In genomic region chr22:46776876-46777608, GRCh38 we compare ENCODE assay signal across 11 cellular contexts. TPM values are rescaled to one million over a fixed set of nuclear protein-coding genes. Genes with fewer than 3 reads are reported as not detected.
DNase-seq lines count a peak whose midpoint lies in the region; ATAC-seq and TF ChIP-seq lines count a peak whose summit lies in the region.
"Had no signal": no experiment of that assay in that cellular context is flagged by ENCODE, and none has a peak within 500 bp of the region (broad histone marks: within the 10 kb centered on the region; RNA-seq: fewer than 3 reads in every experiment).

No MANE protein-coding gene starts in this region.

- H3K36me3 Mint-ChIP-seq in activated naive CD4-positive, alpha-beta T cell treated with anti-CD3 and anti-CD28 coated beads, Interleukin-2, amount 10 ng/mL, durations not matched to agents 7 days and 5 days: peaks cover 27% of the 10 kb centered on the region
- peaks cover 16% of the 10 kb centered on the region for H3K36me3 Mint-ChIP-seq in effector memory CD8-positive, alpha-beta T cell (ENCODE audit: insufficient read depth)
- H3K36me3 Mint-ChIP-seq in stimulated activated effector memory CD8-positive, alpha-beta T cell treated with anti-CD3 and anti-CD28 coated beads, Interleukin-12 subunit alpha, Interleukin-12 subunit beta, amount 100 ng/mL, for 72 hours: peaks cover 73% of the 10 kb centered on the region

- H3K4me1 Mint-ChIP-seq in activated naive CD4-positive, alpha-beta T cell treated with anti-CD3 and anti-CD28 coated beads, Interleukin-2, amount 10 ng/mL, durations not matched to agents 7 days and 5 days: peaks cover 56% of the 10 kb centered on the region
- peaks cover 60 to 72% of the 10 kb centered on the region in 2 donors for H3K4me1 Mint-ChIP-seq in effector memory CD8-positive, alpha-beta T cell (ENCODE audit: low read depth in 2 of 2)
- H3K4me1 Mint-ChIP-seq in stimulated activated effector memory CD8-positive, alpha-beta T cell treated with anti-CD3 and anti-CD28 coated beads, Interleukin-12 subunit alpha, Interleukin-12 subunit beta, amount 100 ng/mL, for 72 hours: peaks cover 72% of the 10 kb centered on the region

- H3K27ac Mint-ChIP-seq in activated naive CD4-positive, alpha-beta T cell treated with anti-CD3 and anti-CD28 coated beads, Interleukin-2, amount 10 ng/mL, durations not matched to agents 7 days and 5 days: peak overlapping the region; percentile 52
- H3K27ac Mint-ChIP-seq in effector memory CD8-positive, alpha-beta T cell: peak overlapping the region; percentile 92 to 97
- peak overlapping the region; percentile 92 for H3K27ac Mint-ChIP-seq in stimulated activated effector memory CD8-positive, alpha-beta T cell treated with anti-CD3 and anti-CD28 coated beads, Interleukin-12 subunit alpha, Interleukin-12 subunit beta, amount 100 ng/mL, for 72 hours

- no peak for TF ChIP-seq CTCF in Panc1 (IDR thresholded peaks at IDR 0.05)

- peak overlapping the region; percentile 61; the same call in 1 of the 2 replicates for H3K27ac ChIP-seq in Panc1 (ENCODE audit: low read length)

- in situ Hi-C loops in Panc1 (cut with HindIII; ENCODE audit: low pct_unique_long_range_greater_than_20kb, low sequenced_read_pairs): no loop called here

- peak overlapping the region; percentile 17 for H3K4me3 Mint-ChIP-seq in activated naive CD4-positive, alpha-beta T cell treated with anti-CD3 and anti-CD28 coated beads, Interleukin-2, amount 10 ng/mL, durations not matched to agents 7 days and 5 days
- H3K4me3 Mint-ChIP-seq in effector memory CD8-positive, alpha-beta T cell: peak overlapping the region; percentile 31 to 56
- H3K4me3 Mint-ChIP-seq in stimulated activated effector memory CD8-positive, alpha-beta T cell treated with anti-CD3 and anti-CD28 coated beads, Interleukin-12 subunit alpha, Interleukin-12 subunit beta, amount 100 ng/mL, for 72 hours: peak overlapping the region; percentile 81

- H3K27me3 ChIP-seq in Panc1 (ENCODE audit: control insufficient read depth, insufficient read depth, low read length): no peaks in the 10 kb centered on the region
- H3K27me3 ChIP-seq: MG63 had no signal

- CTCF ChIA-PET in activated naive CD4-positive, alpha-beta T cell treated with anti-CD3 and anti-CD28 coated beads, Interleukin-2, amount 10 ng/mL, durations not matched to agents 7 days and 5 days (lab: Charles Lee): interaction anchor here (0.7 kb wide), 1 partner anchor 19 kb away, joined by 3 read pairs; no protein-coding TSS in a partner anchor
- CTCF ChIA-PET in Panc1 (lab: Charles Lee): no interaction called here

- no TSS peak for BruUV-seq in Panc1 (replicated peaks; lab: Mats Ljungman, UMichigan)

- H3K9me3 ChIP-seq in Panc1 (ENCODE audit: control insufficient read depth, insufficient read depth, low read depth, low read length): no peaks in the 10 kb centered on the region
- H3K9me3 ChIP-seq: MG63 had no signal

- H3K4me1 ChIP-seq in Panc1 (ENCODE audit: control insufficient read depth, insufficient read depth, low read length): peaks cover 56% of the 10 kb centered on the region

- DNase-seq in activated naive CD4-positive, alpha-beta T cell treated with anti-CD3 and anti-CD28 coated beads, Interleukin-2, amount 10 ng/mL, durations not matched to agents 7 days and 5 days: no peak
- DNase-seq in activated naive CD4-positive, alpha-beta T cell treated with anti-CD3 and anti-CD28 coated beads, Interleukin-2, amount 50 U/mL, for 16 hours: no peak
- no peak for DNase-seq in Panc1 (ENCODE audit: low read depth, low spot score)
- DNase-seq in effector memory CD8-positive, alpha-beta T cell: no peak
- DNase-seq in stimulated activated effector memory CD8-positive, alpha-beta T cell treated with anti-CD3 and anti-CD28 coated beads, Interleukin-12 subunit alpha, Interleukin-12 subunit beta, amount 100 ng/mL, for 72 hours (ENCODE audit: low spot score in 2 of 2): no peak
- DNase-seq in anterior cingulate cortex (lab: John Stamatoyannopoulos, UW): no peak
- DNase-seq in iPS-NIHi7 (ENCODE audit: extremely low spot score): no peak
- no peak for DNase-seq in SKM-1 treated with dmso at 0.1 percent for 144 hours (lab: John Stamatoyannopoulos, UW; ENCODE audit: unreplicated experiment)
- DNase-seq: kidney glomerular epithelial cell, MG63, NCI-H446 had no signal

- intact Hi-C loops in Panc1 (cut with micrococcal nuclease; ENCODE audit: unreplicated experiment): no loop called here

- no peaks in the 10 kb centered on the region for H3K9me3 Mint-ChIP-seq in activated naive CD4-positive, alpha-beta T cell treated with anti-CD3 and anti-CD28 coated beads, Interleukin-2, amount 10 ng/mL, durations not matched to agents 7 days and 5 days
- H3K9me3 Mint-ChIP-seq in effector memory CD8-positive, alpha-beta T cell: no peaks in the 10 kb centered on the region
- H3K9me3 Mint-ChIP-seq in stimulated activated effector memory CD8-positive, alpha-beta T cell treated with anti-CD3 and anti-CD28 coated beads, Interleukin-12 subunit alpha, Interleukin-12 subunit beta, amount 100 ng/mL, for 72 hours: no peaks in the 10 kb centered on the region

- POLR2A ChIA-PET in Panc1 (lab: Charles Lee): no interaction called here

- H3K36me3 ChIP-seq in Panc1 (ENCODE audit: control insufficient read depth, insufficient read depth, low read length): no peaks in the 10 kb centered on the region
- H3K36me3 ChIP-seq: MG63 had no signal

- H3K4me3 ChIP-seq in Panc1 (ENCODE audit: low read depth in 2 of 2, low read length in 2 of 2): no peak overlapping the region
- H3K4me3 ChIP-seq: MG63 had no signal

- H3K27me3 Mint-ChIP-seq in activated naive CD4-positive, alpha-beta T cell treated with anti-CD3 and anti-CD28 coated beads, Interleukin-2, amount 10 ng/mL, durations not matched to agents 7 days and 5 days: no peaks in the 10 kb centered on the region
- H3K27me3 Mint-ChIP-seq in effector memory CD8-positive, alpha-beta T cell: no peaks in the 10 kb centered on the region

- no peak for ATAC-seq in Panc1
- ATAC-seq in effector memory CD8-positive, alpha-beta T cell (replicated peaks): peak; percentile 16
- no peak for ATAC-seq in stimulated activated effector memory CD8-positive, alpha-beta T cell treated with anti-CD3 and anti-CD28 coated beads, Interleukin-12 subunit alpha, Interleukin-12 subunit beta, amount 100 ng/mL, for 72 hours

RNA-seq across cellular contexts. Expression of gene TBC1D22A, which starts 14.6 kb away (rescaled TPM):
- 28.7 TPM for total RNA-seq in Panc1 (2021; ENCODE audit: unreplicated experiment)
- 35.6 TPM for polyA plus RNA-seq in Panc1 (2012; ENCODE audit: insufficient read length)

RNA-seq across cellular contexts. Expression of gene CERK, which starts 39.0 kb away (rescaled TPM):
- 30.9 TPM for total RNA-seq in Panc1 (2021; ENCODE audit: unreplicated experiment)
- 24.0 TPM for polyA plus RNA-seq in Panc1 (2012; ENCODE audit: insufficient read length)

Comparison
In these comparisons a context has a peak if more than half of its experiments do, and no peak if none do; other contexts are left out.
1. H3K4me3 Mint-ChIP-seq: peak in every context shown above with its lines; median percentile 81 in stimulated activated effector memory CD8-positive, alpha-beta T cell treated with anti-CD3 and anti-CD28 coated beads, Interleukin-12 subunit alpha, Interleukin-12 subunit beta, amount 100 ng/mL, for 72 hours; 44 in effector memory CD8-positive, alpha-beta T cell; 17 in activated naive CD4-positive, alpha-beta T cell treated with anti-CD3 and anti-CD28 coated beads, Interleukin-2, amount 10 ng/mL, durations not matched to agents 7 days and 5 days.